Comparison of ENCODE assay signal across 8 cellular contexts in genomic region chr18:79791141-79791972, GRCh38. TPM values are rescaled to one million over a fixed set of nuclear protein-coding genes. Genes with fewer than 3 reads are reported as not detected.
A peak's percentile ranks its signal among the peaks of the same experiment; 100 is the strongest.
DNase-seq lines count a peak whose midpoint lies in the region; ATAC-seq and TF ChIP-seq lines count a peak whose summit lies in the region.

No MANE protein-coding gene starts in this region.

- no peaks in the 10 kb centered on the region for H3K4me1 ChIP-seq in Caco-2

- H3K4me3 Mint-ChIP-seq in Caco-2 (ENCODE audit: unreplicated experiment) (no peak overlapping the region), chondrocyte (ENCODE audit: unreplicated experiment) (no peak overlapping the region), natural killer cell (no peak overlapping the region)

- H3K36me3 ChIP-seq in Caco-2 (ENCODE audit: control insufficient read depth, insufficient read depth, low read length), result no peaks in the 10 kb centered on the region

- intact Hi-C loops in Caco-2 (cut with micrococcal nuclease; ENCODE audit: unreplicated experiment), result no loop called here
- intact Hi-C loops in natural killer cell (cut with micrococcal nuclease), result no loop called here

- H3K27me3 ChIP-seq in Caco-2 (replicated peaks; ENCODE audit: control insufficient read depth, insufficient read depth, low read length), result no peaks in the 10 kb centered on the region

- POLR2A ChIA-PET in Caco-2 (lab: Charles Lee), result no interaction called here

- no TSS peak for BruUV-seq in Caco-2 (replicated peaks; lab: Mats Ljungman, UMichigan)

- CTCF ChIA-PET in Caco-2 (lab: Charles Lee), result no interaction called here

- TF ChIP-seq CTCF in Caco-2 (IDR thresholded peaks at IDR 0.05; ENCODE audit: insufficient read depth in 1 of 2, low read depth in 1 of 2, low read length in 1 of 2, severe bottlenecking in 1 of 2, unreplicated experiment in 1 of 2) (no peak), chondrocyte (IDR thresholded peaks at IDR 0.05) (no peak), natural killer cell (IDR thresholded peaks at IDR 0.05) (no peak)

- no peaks in the 10 kb centered on the region for H3K9me3 ChIP-seq in Caco-2

- H3K9me3 Mint-ChIP-seq in Caco-2 (ENCODE audit: unreplicated experiment) (no peaks in the 10 kb centered on the region), chondrocyte (ENCODE audit: low read depth) (no peaks in the 10 kb centered on the region), natural killer cell (no peaks in the 10 kb centered on the region)

- DNase-seq in Caco-2 (peak; percentile 16 to 39), NCI-H226 (peak; percentile 92), chondrocyte (ENCODE audit: low spot score) (no peak), natural killer cell (no peak), LoVo (ENCODE audit: low spot score) (no peak), SK-N-DZ (ENCODE audit: low spot score) (no peak)

- H3K4me1 Mint-ChIP-seq in Caco-2 (ENCODE audit: low read depth, unreplicated experiment), result no peaks in the 10 kb centered on the region
- H3K4me1 Mint-ChIP-seq in chondrocyte (ENCODE audit: low read depth), result peaks cover 14% of the 10 kb centered on the region
- H3K4me1 Mint-ChIP-seq in natural killer cell, result peaks cover 9 to 14% of the 10 kb centered on the region in 2 donors

- H3K27ac Mint-ChIP-seq in Caco-2 (ENCODE audit: unreplicated experiment), result no peak overlapping the region
- H3K27ac Mint-ChIP-seq in chondrocyte (ENCODE audit: unreplicated experiment), result peak overlapping the region; percentile 46
- no peak overlapping the region for H3K27ac Mint-ChIP-seq in natural killer cell

- no peak overlapping the region for H3K4me3 ChIP-seq in Caco-2 (ENCODE audit: low read depth, low read length)

- H3K27me3 Mint-ChIP-seq in Caco-2 (ENCODE audit: insufficient read depth, unreplicated experiment) (peaks cover 2% of the 10 kb centered on the region), chondrocyte (ENCODE audit: low read depth) (peaks cover 24% of the 10 kb centered on the region), natural killer cell (ENCODE audit: low read depth in 2 of 2) (peaks cover 44 to 53% of the 10 kb centered on the region in 2 donors)

- no peaks in the 10 kb centered on the region for H3K36me3 Mint-ChIP-seq in Caco-2 (ENCODE audit: insufficient read depth, unreplicated experiment)
- no peaks in the 10 kb centered on the region for H3K36me3 Mint-ChIP-seq in chondrocyte (ENCODE audit: low read depth)
- H3K36me3 Mint-ChIP-seq in natural killer cell, result no peaks in the 10 kb centered on the region

- peak in 2 of 3 donors; percentile 30 to 84 for ATAC-seq in natural killer cell
- no peak for ATAC-seq in HG03280 (IDR thresholded peaks at IDR 0.05; ENCODE audit: unreplicated experiment)
- no peak for ATAC-seq in GM18909 (IDR thresholded peaks at IDR 0.05; ENCODE audit: poor library complexity, unreplicated experiment)

RNA-seq across cellular contexts. Expression of gene KCNG2, which starts 6.4 kb away (rescaled TPM):
- total RNA-seq in Caco-2 (2022), result not detected in 2 replicates
- total RNA-seq in chondrocyte, result not detected in 3 replicates
- total RNA-seq in natural killer cell, result not detected
- polyA plus RNA-seq in SK-N-DZ (2014; cell fraction: cytosol; rRNA removed), result not detected in 2 replicates
- not detected in 2 replicates for polyA plus RNA-seq in SK-N-DZ (2014; cell fraction: nucleus; rRNA removed)

Comparison
In these comparisons a context has a peak if more than half of its experiments do, and no peak if none do; other contexts are left out.
1. DNase-seq: peak in Caco-2 (2 of 2) and NCI-H226 (single experiment); none in chondrocyte (single experiment), natural killer cell (single experiment), LoVo (single experiment) and SK-N-DZ (single experiment).
2. ATAC-seq: peak in natural killer cell (2 of 3); none in HG03280 (single experiment) and GM18909 (single experiment).